8 cellular contexts compared by ENCODE assay signal in the genomic region with DNA sequence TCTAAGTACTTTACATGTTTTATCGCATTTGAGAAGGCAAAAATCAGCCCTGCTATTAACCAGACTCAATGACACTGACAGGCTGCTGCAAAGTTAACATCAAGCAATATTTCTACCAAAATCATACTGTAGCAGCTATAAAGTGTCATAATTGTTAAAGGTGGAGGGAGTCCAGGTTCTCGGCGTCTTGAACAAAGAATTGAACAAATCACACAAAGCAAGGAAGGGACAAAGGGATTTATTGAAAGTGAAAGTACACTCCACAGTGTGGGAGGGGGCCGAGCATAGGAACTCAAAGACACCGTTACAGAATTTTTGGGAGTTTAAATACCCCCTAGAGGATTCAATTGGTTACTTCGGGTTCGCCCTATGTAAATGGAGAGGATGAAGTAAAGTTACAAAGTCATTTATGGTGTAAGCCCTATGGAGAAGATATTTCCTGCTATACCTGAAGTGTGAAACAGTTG. TPM values are rescaled to one million over a fixed set of nuclear protein-coding genes. Genes with fewer than 3 reads are reported as not detected.
DNase-seq lines count a peak whose midpoint lies in the region; ATAC-seq, FAIRE-seq and TF ChIP-seq lines count a peak whose summit lies in the region.

No MANE protein-coding gene starts in this region.

- no peak overlapping the region for H2BK5ac ChIP-seq in trophoblast cell (ENCODE audit: low read depth, low read length, poor library complexity)

- H3K14ac ChIP-seq in trophoblast cell (ENCODE audit: low read length) = no peak overlapping the region

- H3K4me3 ChIP-seq in muscle layer of colon (ENCODE audit: low read depth in 1 of 2, low read length in 2 of 2) (peak overlapping the region; percentile 56 to 96), trophoblast cell (ENCODE audit: low read depth, low read length) (no peak overlapping the region)

- peaks cover 11% of the 10 kb centered on the region for H3K27me3 Mint-ChIP-seq in brain

- no peak overlapping the region for H3K4ac ChIP-seq in trophoblast cell (ENCODE audit: low read depth, low read length)

- H3K79me1 ChIP-seq in trophoblast cell (ENCODE audit: low read length) = no peaks in the 10 kb centered on the region

- H4K12ac ChIP-seq in trophoblast cell (ENCODE audit: low read depth, low read length) = no peak overlapping the region

- peaks cover 7% of the 10 kb centered on the region for H3K36me3 Mint-ChIP-seq in brain

- H3K36me3 ChIP-seq in muscle layer of colon (ENCODE audit: insufficient read depth, low read length) (no peaks in the 10 kb centered on the region), trophoblast cell (ENCODE audit: control insufficient read depth in 1 of 2, insufficient read depth in 2 of 2, low read length in 2 of 2) (no peaks in the 10 kb centered on the region)

- ATAC-seq in HG03442 (IDR thresholded peaks at IDR 0.05; ENCODE audit: unreplicated experiment) = no peak

- FAIRE-seq in A204.1 (lab: Jason Lieb, UNC) = peak; percentile 14

- DNase-seq in HT1080 (ENCODE audit: low read depth) = peak; percentile 1
- DNase-seq in trophoblast cell = no peak
- no peak for DNase-seq in kidney tubule cell (ENCODE audit: low spot score)
- DNase-seq in NCI-H526 (lab: John Stamatoyannopoulos, UW) = no peak

- no peaks in the 10 kb centered on the region for H3K79me2 ChIP-seq in trophoblast cell (ENCODE audit: control insufficient read depth, insufficient read depth, low read length, poor library complexity)

- no peaks in the 10 kb centered on the region for H3K27me3 ChIP-seq in muscle layer of colon (ENCODE audit: control insufficient read depth in 1 of 2, insufficient read depth in 2 of 2, low read length in 2 of 2)
- no peaks in the 10 kb centered on the region for H3K27me3 ChIP-seq in trophoblast cell (ENCODE audit: insufficient read depth, low read length)

- H3K4me2 ChIP-seq in trophoblast cell (ENCODE audit: low read length) = no peak overlapping the region

- peak overlapping the region; percentile 83 to 93 (median 91) for H3K4me3 Mint-ChIP-seq in brain

- H3K23ac ChIP-seq in trophoblast cell (ENCODE audit: low read length) = no peak overlapping the region

- H3K9me3 ChIP-seq in muscle layer of colon (ENCODE audit: low read length) (no peaks in the 10 kb centered on the region), trophoblast cell (ENCODE audit: insufficient read depth, low read depth, low read length) (no peaks in the 10 kb centered on the region)

- no peak overlapping the region for H2BK120ac ChIP-seq in trophoblast cell (ENCODE audit: insufficient read depth, low read length, poor library complexity)

- no CpG with 5 or more reads among the region's 7 CpGs for WGBS in trophoblast cell (ENCODE audit: extremely low coverage, insufficient coverage, insufficient read length)

- H2AK5ac ChIP-seq in trophoblast cell (ENCODE audit: low read length) = no peak overlapping the region

- H3K9me3 Mint-ChIP-seq in brain = no peaks in the 10 kb centered on the region

- H4K8ac ChIP-seq in trophoblast cell (ENCODE audit: low read depth, low read length) = no peak overlapping the region

- H2BK12ac ChIP-seq in trophoblast cell (ENCODE audit: low read length) = no peak overlapping the region

- H3K9ac ChIP-seq in muscle layer of colon (ENCODE audit: low read length) (peak overlapping the region; percentile 6), trophoblast cell (ENCODE audit: low read length) (no peak overlapping the region)

- no peak overlapping the region for H3K18ac ChIP-seq in trophoblast cell (ENCODE audit: low read length)

- H4K91ac ChIP-seq in trophoblast cell (ENCODE audit: low read depth, low read length) = no peak overlapping the region

- H3K4me1 Mint-ChIP-seq in brain = peaks cover 31% of the 10 kb centered on the region

- H3K4me1 ChIP-seq in muscle layer of colon (ENCODE audit: insufficient read depth, low read length) = peaks cover 9% of the 10 kb centered on the region
- no peaks in the 10 kb centered on the region for H3K4me1 ChIP-seq in trophoblast cell (ENCODE audit: control insufficient read depth in 1 of 2, insufficient read depth in 2 of 2, low read length in 2 of 2)

- TF ChIP-seq CTCF in brain (conservative IDR thresholded peaks at IDR 0.05) = no peak

- H2AFZ ChIP-seq in trophoblast cell (ENCODE audit: insufficient read depth, low read length, poor library complexity) = no peak overlapping the region

- no peak overlapping the region for H3K27ac ChIP-seq in muscle layer of colon (ENCODE audit: low read depth, low read length)
- no peak overlapping the region for H3K27ac ChIP-seq in trophoblast cell (ENCODE audit: low read depth, low read length)

- peak overlapping the region in 4 of 5 experiments; percentile 45 to 90 (median 83) for H3K27ac Mint-ChIP-seq in brain

RNA-seq across cellular contexts. Expression of a gene that starts 12.9 kb away (rescaled TPM):
- total RNA-seq in HT1080 (2014; rRNA removed; shearing (Covaris generic)) = 0.06 and 0.13 TPM in 2 replicates
- 0.38 and 1.5 TPM in 2 replicates for polyA plus RNA-seq in HT1080 (2015; cell fraction: cytosol; rRNA removed)
- 0.14 and 0.16 TPM in 2 replicates for polyA plus RNA-seq in HT1080 (2015; cell fraction: nucleus; rRNA removed)
- 3.2 TPM for polyA plus RNA-seq in brain (ENCODE audit: insufficient read depth, low read depth, low replicate concordance)
- 4.3 and 5.2 TPM in 2 replicates for polyA plus RNA-seq in trophoblast cell (2013)
